ENCODE assay signal across 1 cellular context in genomic region chr9:92764988-92765936, GRCh38.
TF ChIP-seq lines count a peak whose summit lies in the region.

No MANE protein-coding gene starts in this region.

TF ChIP-seq in neural cell, 6 proteins besides CTCF, POLR2A, EP300 and RAD21:
- peak; percentile 85 for TF ChIP-seq REST (IDR thresholded peaks at IDR 0.05; ENCODE audit: borderline replicate concordance)
- TF ChIP-seq TAF1 (IDR thresholded peaks at IDR 0.05; ENCODE audit: low read depth) = peak; percentile 84
- TF ChIP-seq POLR2AphosphoS5 (IDR thresholded peaks at IDR 0.05) = peak; percentile 91
- TF ChIP-seq MXI1 (conservative IDR thresholded peaks at IDR 0.05; ENCODE audit: poor library complexity, severe bottlenecking) = peak; percentile 88
- no peak for TF ChIP-seq EZH2 (IDR thresholded peaks at IDR 0.05; ENCODE audit: borderline replicate concordance, insufficient read depth, low read length, poor library complexity, severe bottlenecking)
- TF ChIP-seq SMC3 (conservative IDR thresholded peaks at IDR 0.05; ENCODE audit: poor library complexity) = peak; percentile 77
